9 cellular contexts compared by ENCODE assay signal in genomic region chr10:83680470-83680891, GRCh38.
DNase-seq lines count a peak whose midpoint lies in the region; ATAC-seq and TF ChIP-seq lines count a peak whose summit lies in the region.
"Had no signal": no experiment of that assay in that cellular context is flagged by ENCODE, and none has a peak within 500 bp of the region (broad histone marks: within the 10 kb centered on the region; RNA-seq: fewer than 3 reads in every experiment).

No MANE protein-coding gene starts in this region.

- H3K4me1 Mint-ChIP-seq in activated naive CD8-positive, alpha-beta T cell treated with anti-CD3 and anti-CD28 coated beads for 36 hours, result peaks cover 11% of the 10 kb centered on the region

- peaks cover 3% of the 10 kb centered on the region for H3K9me3 Mint-ChIP-seq in activated naive CD8-positive, alpha-beta T cell treated with anti-CD3 and anti-CD28 coated beads for 36 hours

- DNase-seq in GM20000 (ENCODE audit: low spot score), result peak; percentile 78
- DNase-seq in activated naive CD8-positive, alpha-beta T cell treated with anti-CD3 and anti-CD28 coated beads for 36 hours, result peak; percentile 18
- no peak for DNase-seq in NCI-H1092 (lab: John Stamatoyannopoulos, UW)
- no peak for DNase-seq in NCI-H82 treated with DMSO at 0.1 percent for 48 hours (lab: John Stamatoyannopoulos, UW; ENCODE audit: unreplicated experiment)
- no peak for DNase-seq in SJCRH30
- DNase-seq in NCI-H524 (lab: John Stamatoyannopoulos, UW), result no peak
- DNase-seq: NCI-H146 had no signal

- H3K27ac ChIP-seq in SJCRH30, result no peak overlapping the region

- H3K36me3 ChIP-seq in SJCRH30, result no peaks in the 10 kb centered on the region

- ATAC-seq in GM18519 (IDR thresholded peaks at IDR 0.05; ENCODE audit: low FRiP score, unreplicated experiment) (peak; percentile 97), HG03139 (IDR thresholded peaks at IDR 0.05; ENCODE audit: unreplicated experiment) (peak; percentile 97)

- no peaks in the 10 kb centered on the region for H3K27me3 Mint-ChIP-seq in activated naive CD8-positive, alpha-beta T cell treated with anti-CD3 and anti-CD28 coated beads for 36 hours

- no peak overlapping the region for H3K27ac Mint-ChIP-seq in activated naive CD8-positive, alpha-beta T cell treated with anti-CD3 and anti-CD28 coated beads for 36 hours

- no peak for TF ChIP-seq CTCF in GM20000 (IDR thresholded peaks at IDR 0.05; ENCODE audit: extremely low read depth, missing control alignments)

- no peaks in the 10 kb centered on the region for H3K36me3 Mint-ChIP-seq in activated naive CD8-positive, alpha-beta T cell treated with anti-CD3 and anti-CD28 coated beads for 36 hours

- H3K4me3 Mint-ChIP-seq in activated naive CD8-positive, alpha-beta T cell treated with anti-CD3 and anti-CD28 coated beads for 36 hours, result no peak overlapping the region

- H3K4me3 ChIP-seq in SJCRH30, result no peak overlapping the region

- no peaks in the 10 kb centered on the region for H3K4me1 ChIP-seq in SJCRH30

- H3K27me3 ChIP-seq in SJCRH30, result no peaks in the 10 kb centered on the region

- H3K9me3 ChIP-seq in SJCRH30 (replicated peaks), result no peaks in the 10 kb centered on the region

Comparison
In these comparisons a context has a peak if more than half of its experiments do, and no peak if none do; other contexts are left out.
1. DNase-seq: peak in GM20000 (single experiment) and activated naive CD8-positive, alpha-beta T cell treated with anti-CD3 and anti-CD28 coated beads for 36 hours (single experiment); none in NCI-H1092 (single experiment), NCI-H82 treated with DMSO at 0.1 percent for 48 hours (single experiment), SJCRH30 (0 of 2) and NCI-H524 (0 of 2).